1 cellular context compared by ENCODE assay signal in the genomic region with DNA sequence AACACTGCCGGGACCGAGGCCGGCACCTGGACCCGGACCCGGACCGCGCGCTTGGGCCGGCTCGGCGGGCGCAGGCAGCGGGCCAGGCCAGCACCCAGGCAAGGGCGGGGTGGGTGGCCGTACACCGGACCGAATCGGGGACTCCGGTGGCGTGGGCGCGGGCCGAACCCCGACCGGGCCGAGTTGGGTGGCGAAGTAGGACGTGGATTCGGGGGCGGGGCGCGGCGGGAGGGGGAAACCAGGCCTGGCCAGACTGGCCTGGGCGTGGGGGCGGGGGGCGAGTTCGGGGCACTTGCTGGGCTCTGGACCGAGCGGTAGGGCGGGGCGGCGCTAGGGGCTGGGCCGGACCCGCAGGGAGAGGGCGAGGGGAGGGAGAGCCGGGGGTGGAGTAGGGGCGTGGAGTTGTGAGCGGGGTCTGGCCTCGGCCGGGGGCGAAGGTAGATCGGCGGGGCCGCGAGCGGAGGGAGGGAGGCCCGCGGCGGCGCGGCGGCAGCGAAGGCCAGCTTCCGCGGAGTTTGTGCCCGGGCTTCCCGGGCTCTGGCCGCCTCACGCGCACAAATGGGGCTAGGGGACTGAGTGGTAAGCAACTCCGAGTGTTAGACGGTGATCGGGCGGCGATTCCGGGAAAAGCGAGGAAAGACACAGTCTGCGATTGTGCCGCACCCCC.
TF ChIP-seq lines count a peak whose summit lies in the region.

No MANE protein-coding gene starts in this region.

TF ChIP-seq in HepG2, 621 proteins besides CTCF, POLR2A, EP300 and RAD21 (continued from another document):
- TF ChIP-seq, protein P1, sequence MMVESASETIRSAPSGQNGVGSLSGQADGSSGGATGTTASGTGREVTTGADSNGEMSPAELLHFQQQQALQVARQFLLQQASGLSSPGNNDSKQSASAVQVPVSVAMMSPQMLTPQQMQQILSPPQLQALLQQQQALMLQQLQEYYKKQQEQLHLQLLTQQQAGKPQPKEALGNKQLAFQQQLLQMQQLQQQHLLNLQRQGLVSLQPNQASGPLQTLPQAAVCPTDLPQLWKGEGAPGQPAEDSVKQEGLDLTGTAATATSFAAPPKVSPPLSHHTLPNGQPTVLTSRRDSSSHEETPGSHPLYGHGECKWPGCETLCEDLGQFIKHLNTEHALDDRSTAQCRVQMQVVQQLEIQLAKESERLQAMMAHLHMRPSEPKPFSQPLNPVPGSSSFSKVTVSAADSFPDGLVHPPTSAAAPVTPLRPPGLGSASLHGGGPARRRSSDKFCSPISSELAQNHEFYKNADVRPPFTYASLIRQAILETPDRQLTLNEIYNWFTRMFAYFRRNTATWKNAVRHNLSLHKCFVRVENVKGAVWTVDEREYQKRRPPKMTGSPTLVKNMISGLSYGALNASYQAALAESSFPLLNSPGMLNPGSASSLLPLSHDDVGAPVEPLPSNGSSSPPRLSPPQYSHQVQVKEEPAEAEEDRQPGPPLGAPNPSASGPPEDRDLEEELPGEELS (CRISPR knock-in tag; IDR thresholded peaks at IDR 0.05) = no peak
- TF ChIP-seq ZNF746 (CRISPR knock-in tag; IDR thresholded peaks at IDR 0.05) = peak; percentile 57; the same call in 1 of the 2 replicates
- TF ChIP-seq GABPB1 (CRISPR knock-in tag; IDR thresholded peaks at IDR 0.05) = peak; percentile 56; the same call in 1 of the 2 replicates
- TF ChIP-seq, protein P2, sequence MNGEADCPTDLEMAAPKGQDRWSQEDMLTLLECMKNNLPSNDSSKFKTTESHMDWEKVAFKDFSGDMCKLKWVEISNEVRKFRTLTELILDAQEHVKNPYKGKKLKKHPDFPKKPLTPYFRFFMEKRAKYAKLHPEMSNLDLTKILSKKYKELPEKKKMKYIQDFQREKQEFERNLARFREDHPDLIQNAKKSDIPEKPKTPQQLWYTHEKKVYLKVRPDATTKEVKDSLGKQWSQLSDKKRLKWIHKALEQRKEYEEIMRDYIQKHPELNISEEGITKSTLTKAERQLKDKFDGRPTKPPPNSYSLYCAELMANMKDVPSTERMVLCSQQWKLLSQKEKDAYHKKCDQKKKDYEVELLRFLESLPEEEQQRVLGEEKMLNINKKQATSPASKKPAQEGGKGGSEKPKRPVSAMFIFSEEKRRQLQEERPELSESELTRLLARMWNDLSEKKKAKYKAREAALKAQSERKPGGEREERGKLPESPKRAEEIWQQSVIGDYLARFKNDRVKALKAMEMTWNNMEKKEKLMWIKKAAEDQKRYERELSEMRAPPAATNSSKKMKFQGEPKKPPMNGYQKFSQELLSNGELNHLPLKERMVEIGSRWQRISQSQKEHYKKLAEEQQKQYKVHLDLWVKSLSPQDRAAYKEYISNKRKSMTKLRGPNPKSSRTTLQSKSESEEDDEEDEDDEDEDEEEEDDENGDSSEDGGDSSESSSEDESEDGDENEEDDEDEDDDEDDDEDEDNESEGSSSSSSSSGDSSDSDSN (CRISPR knock-in tag; IDR thresholded peaks at IDR 0.05) = peak; percentile 32; the same call in 1 of the 2 replicates
- TF ChIP-seq ZFX (CRISPR knock-in tag; IDR thresholded peaks at IDR 0.05; ENCODE audit: low read depth) = peak; percentile 17; the same call in 1 of the 2 replicates
- TF ChIP-seq SP5 (CRISPR knock-in tag; IDR thresholded peaks at IDR 0.05; ENCODE audit: borderline replicate concordance, low read depth) = 0 out of 2 replicates have a peak, but pooled peaks have one; percentile 9
- peak; percentile 94 for TF ChIP-seq ZSCAN25 (CRISPR knock-in tag; IDR thresholded peaks at IDR 0.05)
- TF ChIP-seq, protein P3, sequence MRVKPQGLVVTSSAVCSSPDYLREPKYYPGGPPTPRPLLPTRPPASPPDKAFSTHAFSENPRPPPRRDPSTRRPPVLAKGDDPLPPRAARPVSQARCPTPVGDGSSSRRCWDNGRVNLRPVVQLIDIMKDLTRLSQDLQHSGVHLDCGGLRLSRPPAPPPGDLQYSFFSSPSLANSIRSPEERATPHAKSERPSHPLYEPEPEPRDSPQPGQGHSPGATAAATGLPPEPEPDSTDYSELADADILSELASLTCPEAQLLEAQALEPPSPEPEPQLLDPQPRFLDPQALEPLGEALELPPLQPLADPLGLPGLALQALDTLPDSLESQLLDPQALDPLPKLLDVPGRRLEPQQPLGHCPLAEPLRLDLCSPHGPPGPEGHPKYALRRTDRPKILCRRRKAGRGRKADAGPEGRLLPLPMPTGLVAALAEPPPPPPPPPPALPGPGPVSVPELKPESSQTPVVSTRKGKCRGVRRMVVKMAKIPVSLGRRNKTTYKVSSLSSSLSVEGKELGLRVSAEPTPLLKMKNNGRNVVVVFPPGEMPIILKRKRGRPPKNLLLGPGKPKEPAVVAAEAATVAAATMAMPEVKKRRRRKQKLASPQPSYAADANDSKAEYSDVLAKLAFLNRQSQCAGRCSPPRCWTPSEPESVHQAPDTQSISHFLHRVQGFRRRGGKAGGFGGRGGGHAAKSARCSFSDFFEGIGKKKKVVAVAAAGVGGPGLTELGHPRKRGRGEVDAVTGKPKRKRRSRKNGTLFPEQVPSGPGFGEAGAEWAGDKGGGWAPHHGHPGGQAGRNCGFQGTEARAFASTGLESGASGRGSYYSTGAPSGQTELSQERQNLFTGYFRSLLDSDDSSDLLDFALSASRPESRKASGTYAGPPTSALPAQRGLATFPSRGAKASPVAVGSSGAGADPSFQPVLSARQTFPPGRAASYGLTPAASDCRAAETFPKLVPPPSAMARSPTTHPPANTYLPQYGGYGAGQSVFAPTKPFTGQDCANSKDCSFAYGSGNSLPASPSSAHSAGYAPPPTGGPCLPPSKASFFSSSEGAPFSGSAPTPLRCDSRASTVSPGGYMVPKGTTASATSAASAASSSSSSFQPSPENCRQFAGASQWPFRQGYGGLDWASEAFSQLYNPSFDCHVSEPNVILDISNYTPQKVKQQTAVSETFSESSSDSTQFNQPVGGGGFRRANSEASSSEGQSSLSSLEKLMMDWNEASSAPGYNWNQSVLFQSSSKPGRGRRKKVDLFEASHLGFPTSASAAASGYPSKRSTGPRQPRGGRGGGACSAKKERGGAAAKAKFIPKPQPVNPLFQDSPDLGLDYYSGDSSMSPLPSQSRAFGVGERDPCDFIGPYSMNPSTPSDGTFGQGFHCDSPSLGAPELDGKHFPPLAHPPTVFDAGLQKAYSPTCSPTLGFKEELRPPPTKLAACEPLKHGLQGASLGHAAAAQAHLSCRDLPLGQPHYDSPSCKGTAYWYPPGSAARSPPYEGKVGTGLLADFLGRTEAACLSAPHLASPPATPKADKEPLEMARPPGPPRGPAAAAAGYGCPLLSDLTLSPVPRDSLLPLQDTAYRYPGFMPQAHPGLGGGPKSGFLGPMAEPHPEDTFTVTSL (CRISPR knock-in tag; IDR thresholded peaks at IDR 0.05; ENCODE audit: borderline replicate concordance) = no peak
- TF ChIP-seq, protein P4, sequence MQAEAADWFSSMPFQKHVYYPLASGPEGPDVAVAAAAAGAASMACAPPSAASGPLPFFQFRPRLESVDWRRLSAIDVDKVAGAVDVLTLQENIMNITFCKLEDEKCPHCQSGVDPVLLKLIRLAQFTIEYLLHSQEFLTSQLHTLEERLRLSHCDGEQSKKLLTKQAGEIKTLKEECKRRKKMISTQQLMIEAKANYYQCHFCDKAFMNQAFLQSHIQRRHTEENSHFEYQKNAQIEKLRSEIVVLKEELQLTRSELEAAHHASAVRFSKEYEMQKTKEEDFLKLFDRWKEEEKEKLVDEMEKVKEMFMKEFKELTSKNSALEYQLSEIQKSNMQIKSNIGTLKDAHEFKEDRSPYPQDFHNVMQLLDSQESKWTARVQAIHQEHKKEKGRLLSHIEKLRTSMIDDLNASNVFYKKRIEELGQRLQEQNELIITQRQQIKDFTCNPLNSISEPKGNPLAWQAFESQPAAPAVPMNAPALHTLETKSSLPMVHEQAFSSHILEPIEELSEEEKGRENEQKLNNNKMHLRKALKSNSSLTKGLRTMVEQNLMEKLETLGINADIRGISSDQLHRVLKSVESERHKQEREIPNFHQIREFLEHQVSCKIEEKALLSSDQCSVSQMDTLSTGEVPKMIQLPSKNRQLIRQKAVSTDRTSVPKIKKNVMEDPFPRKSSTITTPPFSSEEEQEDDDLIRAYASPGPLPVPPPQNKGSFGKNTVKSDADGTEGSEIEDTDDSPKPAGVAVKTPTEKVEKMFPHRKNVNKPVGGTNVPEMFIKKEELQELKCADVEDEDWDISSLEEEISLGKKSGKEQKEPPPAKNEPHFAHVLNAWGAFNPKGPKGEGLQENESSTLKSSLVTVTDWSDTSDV (CRISPR knock-in tag; IDR thresholded peaks at IDR 0.05) = no peak
- TF ChIP-seq POLR2G (IDR thresholded peaks at IDR 0.05; ENCODE audit: low read depth, low read length) = peak; percentile 72
- TF ChIP-seq MED13 (CRISPR knock-in tag; IDR thresholded peaks at IDR 0.05) = no peak
- no peak for TF ChIP-seq HES4 (CRISPR knock-in tag; IDR thresholded peaks at IDR 0.05; ENCODE audit: borderline replicate concordance)
- TF ChIP-seq, protein P5, sequence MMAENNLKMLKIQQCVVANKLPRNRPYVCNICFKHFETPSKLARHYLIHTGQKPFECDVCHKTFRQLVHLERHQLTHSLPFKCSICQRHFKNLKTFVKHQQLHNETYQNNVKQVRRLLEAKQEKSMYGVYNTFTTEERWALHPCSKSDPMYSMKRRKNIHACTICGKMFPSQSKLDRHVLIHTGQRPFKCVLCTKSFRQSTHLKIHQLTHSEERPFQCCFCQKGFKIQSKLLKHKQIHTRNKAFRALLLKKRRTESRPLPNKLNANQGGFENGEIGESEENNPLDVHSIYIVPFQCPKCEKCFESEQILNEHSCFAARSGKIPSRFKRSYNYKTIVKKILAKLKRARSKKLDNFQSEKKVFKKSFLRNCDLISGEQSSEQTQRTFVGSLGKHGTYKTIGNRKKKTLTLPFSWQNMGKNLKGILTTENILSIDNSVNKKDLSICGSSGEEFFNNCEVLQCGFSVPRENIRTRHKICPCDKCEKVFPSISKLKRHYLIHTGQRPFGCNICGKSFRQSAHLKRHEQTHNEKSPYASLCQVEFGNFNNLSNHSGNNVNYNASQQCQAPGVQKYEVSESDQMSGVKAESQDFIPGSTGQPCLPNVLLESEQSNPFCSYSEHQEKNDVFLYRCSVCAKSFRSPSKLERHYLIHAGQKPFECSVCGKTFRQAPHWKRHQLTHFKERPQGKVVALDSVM (CRISPR knock-in tag; IDR thresholded peaks at IDR 0.05) = peak; percentile 79
